Comparison of ENCODE assay signal across 14 cellular contexts in genomic region chr7:3117488-3118228, GRCh38.
DNase-seq lines count a peak whose midpoint lies in the region; ATAC-seq and TF ChIP-seq lines count a peak whose summit lies in the region.
"Had no signal": no experiment of that assay in that cellular context is flagged by ENCODE, and none has a peak within 500 bp of the region (broad histone marks: within the 10 kb centered on the region; RNA-seq: fewer than 3 reads in every experiment).

No MANE protein-coding gene starts in this region.

- no peaks in the 10 kb centered on the region for H3K79me2 ChIP-seq in hepatocyte

- DNase-seq in cardiac muscle cell (ENCODE audit: low read depth in 1 of 2, low spot score in 1 of 2) (peak; percentile 2 to 3), left ventricle myocardium inferior (no peak), activated B cell treated with CpG ODN at 0.5 μM for 24 hours (no peak), hepatocyte (ENCODE audit: low spot score) (no peak), gastrocnemius medialis (no peak)
- DNase-seq: amygdala; dermis blood vessel endothelial cell; GDM1; NCI-H2171; right cardiac atrium; stimulated activated CD4-positive, alpha-beta T cell treated with anti-CD3 and anti-CD28 coated beads, Interleukin-4, amount 100 ng/mL, for 1 hour had no signal

- peaks cover 18% of the 10 kb centered on the region for H3K27me3 Mint-ChIP-seq in activated B cell treated with CpG ODN at 0.5 μM for 24 hours

- peak overlapping the region; percentile 68 for H3K4me2 ChIP-seq in hepatocyte

- H3K9me3 Mint-ChIP-seq in activated B cell treated with CpG ODN at 0.5 μM for 24 hours, result peaks cover 6% of the 10 kb centered on the region

- POLR2A ChIA-PET in activated B cell treated with CpG ODN at 0.5 μM for 24 hours (lab: Charles Lee), result no interaction called here

- H3K9me3 ChIP-seq in cardiac muscle cell (ENCODE audit: low read depth) (no peaks in the 10 kb centered on the region), left ventricle myocardium inferior (replicated peaks) (peaks cover 38% of the 10 kb centered on the region), hepatocyte (ENCODE audit: low read depth) (no peaks in the 10 kb centered on the region), gastrocnemius medialis (no peaks in the 10 kb centered on the region)

- no peaks in the 10 kb centered on the region for H3K27me3 ChIP-seq in cardiac muscle cell
- peaks cover 66% of the 10 kb centered on the region for H3K27me3 ChIP-seq in left ventricle myocardium inferior (ENCODE audit: low read depth)
- H3K27me3 ChIP-seq in hepatocyte, result no peaks in the 10 kb centered on the region
- no peaks in the 10 kb centered on the region for H3K27me3 ChIP-seq in gastrocnemius medialis

- no peaks in the 10 kb centered on the region for H3K4me1 ChIP-seq in cardiac muscle cell (ENCODE audit: low read depth)
- H3K4me1 ChIP-seq in left ventricle myocardium inferior, result no peaks in the 10 kb centered on the region
- no peaks in the 10 kb centered on the region for H3K4me1 ChIP-seq in hepatocyte (ENCODE audit: insufficient read depth)
- H3K4me1 ChIP-seq in gastrocnemius medialis, result no peaks in the 10 kb centered on the region

- TF ChIP-seq CTCF in cardiac muscle cell (IDR thresholded peaks at IDR 0.05; ENCODE audit: low read depth, low read length) (no peak), left ventricle myocardium inferior (IDR thresholded peaks at IDR 0.05; ENCODE audit: borderline replicate concordance) (no peak), activated B cell treated with CpG ODN at 0.5 μM for 24 hours (IDR thresholded peaks at IDR 0.05) (no peak), hepatocyte (IDR thresholded peaks at IDR 0.05; ENCODE audit: poor library complexity) (no peak), gastrocnemius medialis (IDR thresholded peaks at IDR 0.05 in 4 of 5, conservative IDR thresholded peaks at IDR 0.05 in 1 of 5) (no peak)

- in situ Hi-C loops in gastrocnemius medialis (cut with MboI; ENCODE audit: low sequenced_read_pairs in 4 of 4), result no loop called here

- no peaks in the 10 kb centered on the region for H3K36me3 ChIP-seq in cardiac muscle cell
- no peaks in the 10 kb centered on the region for H3K36me3 ChIP-seq in left ventricle myocardium inferior
- no peaks in the 10 kb centered on the region for H3K36me3 ChIP-seq in hepatocyte (replicated peaks; ENCODE audit: insufficient read depth, low read depth)
- no peaks in the 10 kb centered on the region for H3K36me3 ChIP-seq in gastrocnemius medialis

- H2AFZ ChIP-seq in hepatocyte, result no peak overlapping the region

- H3K4me3 ChIP-seq in cardiac muscle cell (no peak overlapping the region), left ventricle myocardium inferior (no peak overlapping the region), hepatocyte (no peak overlapping the region), gastrocnemius medialis (no peak overlapping the region)

- no peaks in the 10 kb centered on the region for H3K36me3 Mint-ChIP-seq in activated B cell treated with CpG ODN at 0.5 μM for 24 hours (ENCODE audit: low read depth)

- no peak for TF ChIP-seq POLR2A in gastrocnemius medialis (IDR thresholded peaks at IDR 0.05)

- no peak overlapping the region for H3K27ac ChIP-seq in cardiac muscle cell
- no peak overlapping the region for H3K27ac ChIP-seq in left ventricle myocardium inferior (replicated peaks)
- no peak overlapping the region for H3K27ac ChIP-seq in hepatocyte
- no peak overlapping the region for H3K27ac ChIP-seq in gastrocnemius medialis

- H4K20me1 ChIP-seq in hepatocyte (ENCODE audit: insufficient read depth, poor library complexity, severe bottlenecking), result no peaks in the 10 kb centered on the region

- no peaks in the 10 kb centered on the region for H3K9me2 ChIP-seq in hepatocyte (replicated peaks; ENCODE audit: insufficient read depth)

- peaks cover 8% of the 10 kb centered on the region for H3K4me1 Mint-ChIP-seq in activated B cell treated with CpG ODN at 0.5 μM for 24 hours

- CTCF ChIA-PET in activated B cell treated with CpG ODN at 0.5 μM for 24 hours (lab: Charles Lee), result interaction anchor here (0.6 to 1.0 kb wide), 2 partner anchors 38 to 45 kb away, joined by 3 read pairs; no protein-coding TSS in a partner anchor

- peak overlapping the region; percentile 33 for H3K4me3 Mint-ChIP-seq in activated B cell treated with CpG ODN at 0.5 μM for 24 hours

- WGBS in hepatocyte (ENCODE audit: low lambda C conversion rate, missing lambda C conversion rate), result 26% methylated on average over 6 of the region's 8 CpGs

- no peak overlapping the region for H3K27ac Mint-ChIP-seq in activated B cell treated with CpG ODN at 0.5 μM for 24 hours

- ATAC-seq in activated B cell treated with CpG ODN at 0.5 μM for 24 hours (ENCODE audit: low read depth), result no peak
- ATAC-seq in HG03378 (IDR thresholded peaks at IDR 0.05; ENCODE audit: unreplicated experiment), result no peak
- no peak for ATAC-seq in HG02610 (IDR thresholded peaks at IDR 0.05; ENCODE audit: unreplicated experiment)
- no peak for ATAC-seq in HG03175 (IDR thresholded peaks at IDR 0.05; ENCODE audit: unreplicated experiment)
- no peak for ATAC-seq in gastrocnemius medialis
- ATAC-seq: right cardiac atrium had no signal

- intact Hi-C loops in left ventricle myocardium inferior (cut with micrococcal nuclease) (no loop called here), activated B cell treated with CpG ODN at 0.5 μM for 24 hours (cut with micrococcal nuclease) (no loop called here), gastrocnemius medialis (cut with DNase I; ENCODE audit: low total_unique reads) (no loop called here)

Comparison
In these comparisons a context has a peak if more than half of its experiments do, and no peak if none do; other contexts are left out.
1. DNase-seq: peak in cardiac muscle cell (2 of 2); none in left ventricle myocardium inferior (single experiment), activated B cell treated with CpG ODN at 0.5 μM for 24 hours (single experiment), hepatocyte (single experiment) and gastrocnemius medialis (0 of 2).